In the genomic region with DNA sequence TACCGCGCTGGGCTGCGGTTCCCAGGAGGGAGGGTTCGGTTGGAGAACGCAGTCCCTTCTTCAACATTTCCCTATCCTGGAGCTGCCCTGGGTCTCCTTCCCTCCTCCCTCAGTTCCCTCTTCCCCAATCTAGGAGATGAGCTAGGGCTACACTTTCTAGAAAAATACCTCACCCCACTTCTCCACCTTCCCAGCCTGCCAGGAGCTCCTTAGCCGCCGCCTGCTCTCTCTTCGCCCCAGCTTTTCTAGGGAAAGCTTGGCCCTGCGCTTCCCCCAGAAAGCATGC, we compare ENCODE assay signal across 8 cellular contexts. TPM values are rescaled to one million over a fixed set of nuclear protein-coding genes. Genes with fewer than 3 reads are reported as not detected.
DNase-seq lines count a peak whose midpoint lies in the region; ATAC-seq and TF ChIP-seq lines count a peak whose summit lies in the region.

No MANE protein-coding gene starts in this region.

- intact Hi-C loops in activated naive CD4-positive, alpha-beta T cell treated with anti-CD3 and anti-CD28 coated beads for 36 hours (cut with micrococcal nuclease) = loop anchor here (2.0 kb wide), 1 partner anchor 77 kb away; no protein-coding TSS in a partner anchor

- DNase-seq in activated naive CD4-positive, alpha-beta T cell treated with anti-CD3 and anti-CD28 coated beads for 36 hours = no peak
- no peak for DNase-seq in activated naive CD4-positive, alpha-beta T cell (lab: John Stamatoyannopoulos, UW)
- DNase-seq in mesothelial cell of epicardium (ENCODE audit: low spot score in 2 of 2, unreplicated experiment in 2 of 2) = no peak
- no peak for DNase-seq in activated gamma-delta T cell (lab: John Stamatoyannopoulos, UW)
- no peak for DNase-seq in GM03348 (ENCODE audit: low spot score)

- WGBS in urinary bladder = 0% methylated on average over 9 of the region's 9 CpGs

- H3K4me1 Mint-ChIP-seq in activated naive CD4-positive, alpha-beta T cell treated with anti-CD3 and anti-CD28 coated beads for 36 hours (ENCODE audit: low read depth) = peaks cover 31% of the 10 kb centered on the region
- H3K4me1 Mint-ChIP-seq in mesothelial cell of epicardium = peaks cover 41% of the 10 kb centered on the region

- no peaks in the 10 kb centered on the region for H3K9me3 Mint-ChIP-seq in activated naive CD4-positive, alpha-beta T cell treated with anti-CD3 and anti-CD28 coated beads for 36 hours
- no peaks in the 10 kb centered on the region for H3K9me3 Mint-ChIP-seq in mesothelial cell of epicardium

- H3K27ac Mint-ChIP-seq in activated naive CD4-positive, alpha-beta T cell treated with anti-CD3 and anti-CD28 coated beads for 36 hours = no peak overlapping the region
- peak overlapping the region; percentile 99 for H3K27ac Mint-ChIP-seq in mesothelial cell of epicardium

- no peak for TF ChIP-seq CTCF in mesothelial cell of epicardium (IDR thresholded peaks at IDR 0.05; ENCODE audit: unreplicated experiment)

- ATAC-seq in HG03135 (IDR thresholded peaks at IDR 0.05; ENCODE audit: unreplicated experiment) = no peak

- peak overlapping the region; percentile 67 for H3K4me3 Mint-ChIP-seq in activated naive CD4-positive, alpha-beta T cell treated with anti-CD3 and anti-CD28 coated beads for 36 hours
- H3K4me3 Mint-ChIP-seq in mesothelial cell of epicardium = peak overlapping the region; percentile 95

- H3K4me1 ChIP-seq in urinary bladder (ENCODE audit: insufficient read depth) = no peaks in the 10 kb centered on the region

- peaks cover 69% of the 10 kb centered on the region for H3K27me3 Mint-ChIP-seq in activated naive CD4-positive, alpha-beta T cell treated with anti-CD3 and anti-CD28 coated beads for 36 hours (ENCODE audit: low read depth)
- no peaks in the 10 kb centered on the region for H3K27me3 Mint-ChIP-seq in mesothelial cell of epicardium (ENCODE audit: low read depth)

- peak overlapping the region; percentile 98 for H3K27ac ChIP-seq in cingulate gyrus (ENCODE audit: low read depth, low read length)
- H3K27ac ChIP-seq in urinary bladder (ENCODE audit: low read depth) = peak overlapping the region; percentile 83

- H3K36me3 ChIP-seq in urinary bladder (ENCODE audit: insufficient read depth) = no peaks in the 10 kb centered on the region

- H3K4me3 ChIP-seq in urinary bladder (ENCODE audit: low read depth, low read length) = peak overlapping the region; percentile 79

- CTCF ChIA-PET in activated naive CD4-positive, alpha-beta T cell treated with anti-CD3 and anti-CD28 coated beads for 36 hours (lab: Charles Lee) = no interaction called here

- no peaks in the 10 kb centered on the region for H3K36me3 Mint-ChIP-seq in activated naive CD4-positive, alpha-beta T cell treated with anti-CD3 and anti-CD28 coated beads for 36 hours (ENCODE audit: low read depth)
- H3K36me3 Mint-ChIP-seq in mesothelial cell of epicardium = peaks cover 13% of the 10 kb centered on the region

RNA-seq across cellular contexts. Expression of a gene that starts 0.5 kb away (rescaled TPM):
- not detected for total RNA-seq in activated naive CD4-positive, alpha-beta T cell treated with anti-CD3 and anti-CD28 coated beads for 36 hours
- total RNA-seq in mesothelial cell of epicardium (67.8 to 77.6 TPM (median 72.7 TPM) in 3 replicates), urinary bladder (96.6 TPM)
- polyA plus RNA-seq in urinary bladder = 299 TPM

Comparison
In these comparisons a context has a peak if more than half of its experiments do, and no peak if none do; other contexts are left out.
1. RNA of a gene that starts 0.5 kb away (total RNA-seq): 96.6 TPM in urinary bladder (single experiment) and 67.8 to 77.6 TPM in mesothelial cell of epicardium; not detected in activated naive CD4-positive, alpha-beta T cell treated with anti-CD3 and anti-CD28 coated beads for 36 hours; every median in the first group is over 10 times any median in the second.